In the genomic region with DNA sequence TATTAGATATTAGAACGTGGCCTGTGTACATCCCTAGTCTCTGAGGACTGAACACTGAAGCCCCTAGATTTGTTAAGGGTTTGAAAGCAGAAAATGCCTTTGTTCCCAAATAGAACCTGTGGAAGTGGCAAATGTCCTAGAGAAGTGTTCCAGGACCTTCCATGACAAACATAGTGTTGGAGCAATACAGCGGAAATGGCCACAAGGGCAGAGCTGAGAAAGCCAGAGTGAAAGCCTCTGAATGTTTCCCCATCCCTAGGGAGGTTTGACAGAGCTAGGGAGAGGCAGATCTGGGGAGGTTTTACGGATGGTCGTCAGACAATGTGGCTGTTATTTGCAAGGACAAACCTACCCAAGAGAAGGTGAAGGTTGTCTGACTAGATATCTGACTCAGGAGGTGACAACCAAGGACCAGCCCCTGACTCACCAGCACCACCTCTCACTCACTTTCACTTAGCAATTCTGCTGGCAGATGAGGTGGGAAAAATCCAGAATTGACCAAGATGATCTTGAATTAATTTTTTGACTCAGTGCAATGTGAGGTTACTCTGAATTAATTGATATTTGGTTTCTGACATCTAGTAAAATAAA, we compare ENCODE assay signal across 11 cellular contexts. TPM values are rescaled to one million over a fixed set of nuclear protein-coding genes. Genes with fewer than 3 reads are reported as not detected.
A peak's percentile ranks its signal among the peaks of the same experiment; 100 is the strongest.
DNase-seq lines count a peak whose midpoint lies in the region; ATAC-seq, FAIRE-seq and TF ChIP-seq lines count a peak whose summit lies in the region.
"Had no signal": no experiment of that assay in that cellular context is flagged by ENCODE, and none has a peak within 500 bp of the region (broad histone marks: within the 10 kb centered on the region; RNA-seq: fewer than 3 reads in every experiment).

No MANE protein-coding gene starts in this region.

- H3K79me2 ChIP-seq in HepG2 (ENCODE audit: insufficient read depth, low read length) = no peaks in the 10 kb centered on the region

- H3K9me3 ChIP-seq in adrenal gland (replicated peaks in 1 of 3) (no peaks in the 10 kb centered on the region), HepG2 (ENCODE audit: low read length) (no peaks in the 10 kb centered on the region)
- H3K9me3 ChIP-seq: right atrium auricular region had no signal

- in situ Hi-C loops in HepG2 (cut with HindIII; ENCODE audit: extremely low pct_ligation_motif_present, low pct_unique_long_range_greater_than_20kb) = loop anchor here (10.0 kb wide), 1 partner anchor 1643 kb away; no protein-coding TSS in a partner anchor

- POLR2A ChIA-PET in HepG2 (lab: Yijun Ruan, JAX) = no interaction called here

- H3K4me3 ChIP-seq in adrenal gland (no peak overlapping the region), HepG2 (replicated peaks in 1 of 3; ENCODE audit: insufficient read depth in 1 of 3, low read depth in 2 of 3, low read length in 3 of 3) (no peak overlapping the region)
- H3K4me3 ChIP-seq: right atrium auricular region had no signal

- H3K4me2 ChIP-seq in HepG2 (ENCODE audit: low read depth, low read length) = no peak overlapping the region

- TF ChIP-seq EP300 in HepG2 (IDR thresholded peaks at IDR 0.05; ENCODE audit: low read depth in 2 of 2, low read length in 2 of 2) (no peak), HepG2 (CRISPR knock-in tag; IDR thresholded peaks at IDR 0.05; ENCODE audit: borderline replicate concordance) (no peak)

- no peaks in the 10 kb centered on the region for H4K20me1 ChIP-seq in HepG2 (ENCODE audit: insufficient read depth, low read length)

- TF ChIP-seq CTCF in adrenal gland (IDR thresholded peaks at IDR 0.05) = no peak
- no peak for TF ChIP-seq CTCF in HepG2 (CRISPR knock-in tag; IDR thresholded peaks at IDR 0.05)

- no peak for TF ChIP-seq RAD21 in HepG2 (CRISPR knock-in tag; IDR thresholded peaks at IDR 0.05)

- peak; percentile 56 to 59 for ATAC-seq in activated CD4-positive, CD25-positive, alpha-beta regulatory T cell treated with anti-CD3 and anti-CD28 coated beads, Interleukin-2, amount 50 U/mL, for 24 hours
- peak; percentile 72 for ATAC-seq in HepG2
- no peak for ATAC-seq in GM18519 (IDR thresholded peaks at IDR 0.05; ENCODE audit: low FRiP score, unreplicated experiment)

- H3K27ac ChIP-seq in adrenal gland (peak overlapping the region in 1 of 5 donors; percentile 39), HepG2 (ENCODE audit: extremely low read length, insufficient read depth, low read length) (no peak overlapping the region)
- H3K27ac ChIP-seq: right atrium auricular region had no signal

- H2AFZ ChIP-seq in HepG2 (ENCODE audit: low read length) = no peak overlapping the region

- no TSS peak for BruUV-seq in HepG2 (replicated peaks; lab: Mats Ljungman, UMichigan)

- no peak for TF ChIP-seq POLR2A in adrenal gland (IDR thresholded peaks at IDR 0.05)
- no peak for TF ChIP-seq POLR2A in HepG2 (IDR thresholded peaks at IDR 0.05; ENCODE audit: insufficient read depth in 1 of 2, low read depth in 2 of 2, low read length in 2 of 2)

- no peak for FAIRE-seq in HepG2 (lab: Jason Lieb, UNC)

- H3K4me1 ChIP-seq in adrenal gland (replicated peaks in 1 of 2) (peaks cover 4 to 12% of the 10 kb centered on the region in 2 donors), HepG2 (ENCODE audit: insufficient read depth, low read length) (no peaks in the 10 kb centered on the region)
- H3K4me1 ChIP-seq: right atrium auricular region had no signal

- DNase-seq in activated CD4-positive, CD25-positive, alpha-beta regulatory T cell (lab: John Stamatoyannopoulos, UW) = no peak
- DNase-seq in H4 (ENCODE audit: low spot score) (peak; percentile 22), adrenal gland (peak in 6 of 7 donors; percentile 32 to 71 (median 60)), HepG2 (ENCODE audit: low spot score) (no peak), ecto neural progenitor cell (ENCODE audit: low spot score) (no peak), NCI-H446 treated with DMSO at 0.1 percent for 48 hours (lab: John Stamatoyannopoulos, UW) (no peak)
- DNase-seq: NCI-H1436 treated with DMSO at 0.1 percent for 48 hours had no signal

- H3K27me3 ChIP-seq in adrenal gland (no peaks in the 10 kb centered on the region), HepG2 (ENCODE audit: control insufficient read depth in 1 of 2, insufficient read depth in 2 of 2, low read length in 2 of 2) (0 out of 5 replicates have a peak, but pooled peaks cover 0 to under 1% of the 10 kb centered on the region in 2 experiments)
- H3K27me3 ChIP-seq: right atrium auricular region had no signal

- CTCF ChIA-PET in HepG2 (lab: Yijun Ruan, JAX; ENCODE audit: low intra/inter-chr PET ratio, low total read pairs) = no interaction called here

- WGBS in adrenal gland, 4 donors = 43 to 56% (median 47%) methylated on average over 4 of the region's 4 CpGs
- 5% methylated on average over 4 of the region's 4 CpGs for WGBS in HepG2 (ENCODE audit: low lambda C conversion rate)

- intact Hi-C loops in adrenal gland (cut with DNase I) (loop anchor here (5.0 to 10.0 kb wide), 3 partner anchors 1463 to 1643 kb away; no protein-coding TSS in a partner anchor), HepG2 (cut with micrococcal nuclease; ENCODE audit: unreplicated experiment) (loop anchor here (2.0 to 5.0 kb wide), 4 partner anchors 205 to 1643 kb away; partner anchors contain the start of gene RND3)

- H3K36me3 ChIP-seq in adrenal gland (replicated peaks in 1 of 2) (no peaks in the 10 kb centered on the region), HepG2 (replicated peaks in 1 of 2; ENCODE audit: control insufficient read depth in 1 of 2, insufficient read depth in 2 of 2, low read length in 2 of 2) (no peaks in the 10 kb centered on the region)
- H3K36me3 ChIP-seq: right atrium auricular region had no signal

- H3K9ac ChIP-seq in HepG2 (ENCODE audit: insufficient read depth, low read depth, low read length) = no peak overlapping the region

RNA-seq across cellular contexts. Expression of gene RBM43, which starts 24.1 kb away (rescaled TPM):
- total RNA-seq in H4 (2014; rRNA removed; shearing (Covaris generic)) = 0.37 and 2.0 TPM in 2 replicates
- 10 to 100 TPM in 6 of 8 donors, 1 to 10 TPM in 2; 7.9 to 22.5 (median 12.6) TPM for total RNA-seq in adrenal gland
- polyA plus RNA-seq in adrenal gland = 10 to 100 TPM in 1 of 3 donors, 1 to 10 TPM in 2; 5.0 to 38.7 (median 5.7) TPM
- total RNA-seq in HepG2 (2016; rRNA removed; fragmentation: Illumina TruSeq; extraction: Trizol) = 0.31 and 0.52 TPM in 2 replicates
- 0.40 TPM in 1 of 2 replicates, not detected in the other for total RNA-seq in HepG2 (2016; cell fraction: cytosol; rRNA removed; fragmentation: Illumina TruSeq; extraction: Trizol; ENCODE audit: low read depth)
- total RNA-seq in HepG2 (2016; cell fraction: insoluble cytoplasmic fraction; rRNA removed; fragmentation: Illumina TruSeq; extraction: Trizol) = 0.61 and 1.2 TPM in 2 replicates
- total RNA-seq in HepG2 (2016; cell fraction: membrane; rRNA removed; fragmentation: Illumina TruSeq; extraction: Trizol) = 0.59 and 1.00 TPM in 2 replicates
- total RNA-seq in HepG2 (2016; cell fraction: nucleus; rRNA removed; fragmentation: Illumina TruSeq; extraction: Trizol) = 1.0 and 1.8 TPM in 2 replicates
- 0.57 and 0.70 TPM in 2 replicates for polyA plus RNA-seq in HepG2 (2011; rRNA removed)
- polyA plus RNA-seq in HepG2 (2011; cell fraction: cytosol; rRNA removed) = 0.15 and 0.38 TPM in 2 replicates
- polyA plus RNA-seq in HepG2 (2011; cell fraction: nucleus; rRNA removed) = 0.21 and 0.83 TPM in 2 replicates
- 0.35 and 0.38 TPM in 2 replicates for polyA plus RNA-seq in HepG2 (2012)
- 0.24 and 0.46 TPM in 2 replicates for polyA plus RNA-seq in HepG2 (2016; cell fraction: cytosol; fragmentation: Illumina TruSeq; extraction: Trizol; ENCODE audit: low read depth)
- 1.4 and 1.5 TPM in 2 replicates for polyA plus RNA-seq in HepG2 (2016; cell fraction: insoluble cytoplasmic fraction; fragmentation: Illumina TruSeq; extraction: Trizol; ENCODE audit: low read depth)
- 0.37 and 0.76 TPM in 2 replicates for polyA plus RNA-seq in HepG2 (2016; cell fraction: membrane; fragmentation: Illumina TruSeq; extraction: Trizol; ENCODE audit: low read depth)
- polyA plus RNA-seq in HepG2 (2016; cell fraction: nucleus; fragmentation: Illumina TruSeq; extraction: Trizol; ENCODE audit: insufficient read depth, low read depth) = 2.0 and 2.4 TPM in 2 replicates
- polyA minus RNA-seq in HepG2 (2011; rRNA and poly(A)+ RNA removed; ENCODE audit: low replicate concordance) = 0.26 and 0.65 TPM in 2 replicates
- polyA minus RNA-seq in HepG2 (2011; cell fraction: cytosol; rRNA and poly(A)+ RNA removed) = 0.18 and 0.40 TPM in 2 replicates
- 1.7 TPM in 2 replicates for polyA minus RNA-seq in HepG2 (2011; cell fraction: nucleus; rRNA and poly(A)+ RNA removed)

RNA-seq across cellular contexts. Expression of gene NMI, which starts 52.0 kb away (rescaled TPM):
- total RNA-seq in H4 (2014; rRNA removed; shearing (Covaris generic)) = 23.0 and 23.6 TPM in 2 replicates
- total RNA-seq in adrenal gland (10 to 100 TPM in 6 of 8 donors, 1 to 10 TPM in 2; 6.6 to 25.1 (median 19.1) TPM), HepG2 (2016; rRNA removed; fragmentation: Illumina TruSeq; extraction: Trizol) (3.9 and 4.4 TPM in 2 replicates)
- polyA plus RNA-seq in adrenal gland (10 to 100 TPM in 2 of 3 donors, 1 to 10 TPM in 1; 6.4 to 27.7 (median 13.2) TPM), HepG2 (2011; rRNA removed) (0.42 and 0.64 TPM in 2 replicates)
- 0.91 and 0.97 TPM in 2 replicates for total RNA-seq in HepG2 (2016; cell fraction: cytosol; rRNA removed; fragmentation: Illumina TruSeq; extraction: Trizol; ENCODE audit: low read depth)
- 3.6 and 4.5 TPM in 2 replicates for total RNA-seq in HepG2 (2016; cell fraction: insoluble cytoplasmic fraction; rRNA removed; fragmentation: Illumina TruSeq; extraction: Trizol)
- total RNA-seq in HepG2 (2016; cell fraction: membrane; rRNA removed; fragmentation: Illumina TruSeq; extraction: Trizol) = 1.5 and 1.7 TPM in 2 replicates
- 1.8 and 2.1 TPM in 2 replicates for total RNA-seq in HepG2 (2016; cell fraction: nucleus; rRNA removed; fragmentation: Illumina TruSeq; extraction: Trizol)
- polyA plus RNA-seq in HepG2 (2011; cell fraction: cytosol; rRNA removed) = 0.35 and 0.45 TPM in 2 replicates
- 0.29 and 0.57 TPM in 2 replicates for polyA plus RNA-seq in HepG2 (2011; cell fraction: nucleus; rRNA removed)
- polyA plus RNA-seq in HepG2 (2012) = 0.74 and 1.0 TPM in 2 replicates
- polyA plus RNA-seq in HepG2 (2016; cell fraction: cytosol; fragmentation: Illumina TruSeq; extraction: Trizol; ENCODE audit: low read depth) = 0.60 and 0.80 TPM in 2 replicates
- polyA plus RNA-seq in HepG2 (2016; cell fraction: insoluble cytoplasmic fraction; fragmentation: Illumina TruSeq; extraction: Trizol; ENCODE audit: low read depth) = 6.2 and 6.7 TPM in 2 replicates
- 0.89 and 0.91 TPM in 2 replicates for polyA plus RNA-seq in HepG2 (2016; cell fraction: membrane; fragmentation: Illumina TruSeq; extraction: Trizol; ENCODE audit: low read depth)
- polyA plus RNA-seq in HepG2 (2016; cell fraction: nucleus; fragmentation: Illumina TruSeq; extraction: Trizol; ENCODE audit: insufficient read depth, low read depth) = 2.8 and 3.6 TPM in 2 replicates
- 0.46 and 2.2 TPM in 2 replicates for polyA minus RNA-seq in HepG2 (2011; rRNA and poly(A)+ RNA removed; ENCODE audit: low replicate concordance)
- 0.40 TPM in 1 of 2 replicates, not detected in the other for polyA minus RNA-seq in HepG2 (2011; cell fraction: cytosol; rRNA and poly(A)+ RNA removed)
- polyA minus RNA-seq in HepG2 (2011; cell fraction: nucleus; rRNA and poly(A)+ RNA removed) = 1.5 TPM in 2 replicates
- total RNA-seq: G401 had no signal

Comparison
In these comparisons a context has a peak if more than half of its experiments do, and no peak if none do; other contexts are left out.
1. DNase-seq: peak in H4 (single experiment) and adrenal gland (6 of 7); none in activated CD4-positive, CD25-positive, alpha-beta regulatory T cell (0 of 4), HepG2 (single experiment), ecto neural progenitor cell (single experiment) and NCI-H446 treated with DMSO at 0.1 percent for 48 hours (single experiment).